1 cellular context compared by ENCODE assay signal in the genomic region with DNA sequence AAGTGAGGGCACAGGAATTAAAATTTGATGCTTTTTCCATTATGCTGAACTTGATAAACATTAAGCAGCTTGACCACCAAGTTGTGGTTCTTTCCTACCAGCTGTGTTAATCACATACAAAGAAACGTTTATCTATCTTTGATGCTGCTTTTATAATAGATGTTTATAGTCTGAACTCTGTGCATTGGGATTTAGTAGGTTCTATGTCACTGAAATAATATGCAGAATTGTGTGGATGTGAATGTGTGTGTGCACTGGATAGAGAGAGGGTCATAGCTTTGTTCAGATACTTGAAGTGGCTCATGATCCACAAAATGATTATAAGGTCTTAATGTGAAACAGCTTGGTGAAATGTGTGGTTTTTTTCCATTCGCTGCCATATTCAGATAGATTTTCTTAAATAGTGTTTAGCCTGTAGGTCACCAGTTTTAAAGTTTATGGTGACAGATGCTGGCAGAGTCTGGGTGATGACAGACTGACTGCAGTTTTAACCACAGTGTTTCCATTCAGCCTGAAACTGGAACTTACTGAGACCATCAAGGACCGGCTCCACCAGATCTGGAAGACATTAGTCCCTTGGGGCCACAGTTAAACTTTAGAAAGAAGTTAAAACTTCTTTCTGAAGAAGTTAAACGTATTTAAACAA.
TF ChIP-seq lines count a peak whose summit lies in the region.

No MANE protein-coding gene starts in this region.

TF ChIP-seq in K562, 482 proteins besides CTCF, POLR2A, EP300 and RAD21:
- TF ChIP-seq ZBTB17 (CRISPR knock-in tag; IDR thresholded peaks at IDR 0.05), result no peak
- TF ChIP-seq RBFOX2 (IDR thresholded peaks at IDR 0.05; ENCODE audit: low read depth, low read length), result 0 out of 2 replicates have a peak, but pooled peaks have one; percentile 5
- TF ChIP-seq TAF9B (IDR thresholded peaks at IDR 0.05; ENCODE audit: partially characterized antibody), result no peak
- TF ChIP-seq NFIX (CRISPR knock-in tag; IDR thresholded peaks at IDR 0.05; ENCODE audit: low read depth), result no peak
- no peak for TF ChIP-seq HNRNPUL1 (IDR thresholded peaks at IDR 0.05; ENCODE audit: low read length)
- TF ChIP-seq, protein P1, sequence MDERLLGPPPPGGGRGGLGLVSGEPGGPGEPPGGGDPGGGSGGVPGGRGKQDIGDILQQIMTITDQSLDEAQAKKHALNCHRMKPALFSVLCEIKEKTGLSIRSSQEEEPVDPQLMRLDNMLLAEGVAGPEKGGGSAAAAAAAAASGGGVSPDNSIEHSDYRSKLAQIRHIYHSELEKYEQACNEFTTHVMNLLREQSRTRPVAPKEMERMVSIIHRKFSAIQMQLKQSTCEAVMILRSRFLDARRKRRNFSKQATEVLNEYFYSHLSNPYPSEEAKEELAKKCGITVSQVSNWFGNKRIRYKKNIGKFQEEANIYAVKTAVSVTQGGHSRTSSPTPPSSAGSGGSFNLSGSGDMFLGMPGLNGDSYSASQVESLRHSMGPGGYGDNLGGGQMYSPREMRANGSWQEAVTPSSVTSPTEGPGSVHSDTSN (CRISPR knock-in tag; IDR thresholded peaks at IDR 0.05; ENCODE audit: low read depth), result no peak
- TF ChIP-seq, protein P1 (tag; conservative IDR thresholded peaks at IDR 0.05; ENCODE audit: low read depth), result peak; percentile 85
- TF ChIP-seq NFRKB (IDR thresholded peaks at IDR 0.05; ENCODE audit: low read depth), result no peak
- TF ChIP-seq, protein P2, sequence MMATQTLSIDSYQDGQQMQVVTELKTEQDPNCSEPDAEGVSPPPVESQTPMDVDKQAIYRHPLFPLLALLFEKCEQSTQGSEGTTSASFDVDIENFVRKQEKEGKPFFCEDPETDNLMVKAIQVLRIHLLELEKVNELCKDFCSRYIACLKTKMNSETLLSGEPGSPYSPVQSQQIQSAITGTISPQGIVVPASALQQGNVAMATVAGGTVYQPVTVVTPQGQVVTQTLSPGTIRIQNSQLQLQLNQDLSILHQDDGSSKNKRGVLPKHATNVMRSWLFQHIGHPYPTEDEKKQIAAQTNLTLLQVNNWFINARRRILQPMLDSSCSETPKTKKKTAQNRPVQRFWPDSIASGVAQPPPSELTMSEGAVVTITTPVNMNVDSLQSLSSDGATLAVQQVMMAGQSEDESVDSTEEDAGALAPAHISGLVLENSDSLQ (IDR thresholded peaks at IDR 0.05), result peak; percentile 49; the same call in 1 of the 2 replicates
- no peak for TF ChIP-seq MED1 (CRISPR knock-in tag; IDR thresholded peaks at IDR 0.05; ENCODE audit: borderline replicate concordance)
- TF ChIP-seq, protein P3, sequence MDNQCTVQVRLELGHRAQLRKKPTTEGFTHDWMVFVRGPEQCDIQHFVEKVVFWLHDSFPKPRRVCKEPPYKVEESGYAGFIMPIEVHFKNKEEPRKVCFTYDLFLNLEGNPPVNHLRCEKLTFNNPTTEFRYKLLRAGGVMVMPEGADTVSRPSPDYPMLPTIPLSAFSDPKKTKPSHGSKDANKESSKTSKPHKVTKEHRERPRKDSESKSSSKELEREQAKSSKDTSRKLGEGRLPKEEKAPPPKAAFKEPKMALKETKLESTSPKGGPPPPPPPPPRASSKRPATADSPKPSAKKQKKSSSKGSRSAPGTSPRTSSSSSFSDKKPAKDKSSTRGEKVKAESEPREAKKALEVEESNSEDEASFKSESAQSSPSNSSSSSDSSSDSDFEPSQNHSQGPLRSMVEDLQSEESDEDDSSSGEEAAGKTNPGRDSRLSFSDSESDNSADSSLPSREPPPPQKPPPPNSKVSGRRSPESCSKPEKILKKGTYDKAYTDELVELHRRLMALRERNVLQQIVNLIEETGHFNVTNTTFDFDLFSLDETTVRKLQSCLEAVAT (IDR thresholded peaks at IDR 0.05), result no peak
- no peak for TF ChIP-seq PPARD (CRISPR knock-in tag; IDR thresholded peaks at IDR 0.05)
- peak; percentile 19; the same call in 1 of the 2 replicates for TF ChIP-seq ESRRA (IDR thresholded peaks at IDR 0.05; ENCODE audit: borderline replicate concordance, low read depth)
- TF ChIP-seq SMAD4 (CRISPR knock-in tag; conservative IDR thresholded peaks at IDR 0.05), result 0 out of 2 replicates have a peak, but pooled peaks have one; percentile 47
- TF ChIP-seq NUFIP1 (IDR thresholded peaks at IDR 0.05; ENCODE audit: partially characterized antibody), result peak; percentile 0
- TF ChIP-seq TCF3 (CRISPR knock-in tag; IDR thresholded peaks at IDR 0.05), result 0 out of 2 replicates have a peak, but pooled peaks have one; percentile 30
- TF ChIP-seq, protein P4, sequence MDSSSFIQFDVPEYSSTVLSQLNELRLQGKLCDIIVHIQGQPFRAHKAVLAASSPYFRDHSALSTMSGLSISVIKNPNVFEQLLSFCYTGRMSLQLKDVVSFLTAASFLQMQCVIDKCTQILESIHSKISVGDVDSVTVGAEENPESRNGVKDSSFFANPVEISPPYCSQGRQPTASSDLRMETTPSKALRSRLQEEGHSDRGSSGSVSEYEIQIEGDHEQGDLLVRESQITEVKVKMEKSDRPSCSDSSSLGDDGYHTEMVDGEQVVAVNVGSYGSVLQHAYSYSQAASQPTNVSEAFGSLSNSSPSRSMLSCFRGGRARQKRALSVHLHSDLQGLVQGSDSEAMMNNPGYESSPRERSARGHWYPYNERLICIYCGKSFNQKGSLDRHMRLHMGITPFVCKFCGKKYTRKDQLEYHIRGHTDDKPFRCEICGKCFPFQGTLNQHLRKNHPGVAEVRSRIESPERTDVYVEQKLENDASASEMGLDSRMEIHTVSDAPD (CRISPR knock-in tag; IDR thresholded peaks at IDR 0.05), result peak; percentile 80; the same call in 1 of the 2 replicates
- peak; percentile 95 for TF ChIP-seq MEIS2 (IDR thresholded peaks at IDR 0.05; ENCODE audit: partially characterized antibody)
- TF ChIP-seq, protein P5, sequence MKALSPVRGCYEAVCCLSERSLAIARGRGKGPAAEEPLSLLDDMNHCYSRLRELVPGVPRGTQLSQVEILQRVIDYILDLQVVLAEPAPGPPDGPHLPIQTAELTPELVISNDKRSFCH (CRISPR knock-in tag; IDR thresholded peaks at IDR 0.05), result no peak
- TF ChIP-seq, protein P5 (tag; IDR thresholded peaks at IDR 0.05), result peak; percentile 79; the same call in 1 of the 2 replicates
- TF ChIP-seq FOXM1 (IDR thresholded peaks at IDR 0.05; ENCODE audit: low read depth), result no peak
- no peak for TF ChIP-seq FOXM1 (CRISPR knock-in tag; IDR thresholded peaks at IDR 0.05; ENCODE audit: low read depth)
- TF ChIP-seq, protein P6, sequence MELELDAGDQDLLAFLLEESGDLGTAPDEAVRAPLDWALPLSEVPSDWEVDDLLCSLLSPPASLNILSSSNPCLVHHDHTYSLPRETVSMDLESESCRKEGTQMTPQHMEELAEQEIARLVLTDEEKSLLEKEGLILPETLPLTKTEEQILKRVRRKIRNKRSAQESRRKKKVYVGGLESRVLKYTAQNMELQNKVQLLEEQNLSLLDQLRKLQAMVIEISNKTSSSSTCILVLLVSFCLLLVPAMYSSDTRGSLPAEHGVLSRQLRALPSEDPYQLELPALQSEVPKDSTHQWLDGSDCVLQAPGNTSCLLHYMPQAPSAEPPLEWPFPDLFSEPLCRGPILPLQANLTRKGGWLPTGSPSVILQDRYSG (tag; conservative IDR thresholded peaks at IDR 0.05; ENCODE audit: low read depth), result 0 out of 2 replicates have a peak, but pooled peaks have one; percentile 27
